ENCODE assay signal across 1 cellular context in genomic region chr12:123750159-123750656, GRCh38.
TF ChIP-seq lines count a peak whose summit lies in the region.

No MANE protein-coding gene starts in this region.

TF ChIP-seq in K562, 482 proteins besides CTCF, POLR2A, EP300 and RAD21:
- TF ChIP-seq ZNF165 (CRISPR knock-in tag; IDR thresholded peaks at IDR 0.05; ENCODE audit: borderline replicate concordance): no peak
- TF ChIP-seq ZNF143 (CRISPR knock-in tag; IDR thresholded peaks at IDR 0.05): no peak
